ENCODE assay signal across 8 cellular contexts in genomic region chr1:116485071-116485735, GRCh38.
DNase-seq lines count a peak whose midpoint lies in the region; ATAC-seq and TF ChIP-seq lines count a peak whose summit lies in the region.

No MANE protein-coding gene starts in this region.

- H3K9ac ChIP-seq in SU-DHL-6 (ENCODE audit: low read length): no peak overlapping the region

- H3K79me2 ChIP-seq in SU-DHL-6 (ENCODE audit: insufficient read depth, low read length): no peaks in the 10 kb centered on the region

- no peaks in the 10 kb centered on the region for H4K20me1 ChIP-seq in SU-DHL-6 (ENCODE audit: low read depth, low read length)

- no peaks in the 10 kb centered on the region for H3K27me3 ChIP-seq in SU-DHL-6 (ENCODE audit: low read length)

- no peak overlapping the region for H3K27ac ChIP-seq in SU-DHL-6 (ENCODE audit: low read depth, low read length)

- no peak overlapping the region for H2AFZ ChIP-seq in SU-DHL-6 (ENCODE audit: low read depth, low read length, severe bottlenecking)

- no peak overlapping the region for H3K4me3 Mint-ChIP-seq in activated naive CD8-positive, alpha-beta T cell treated with anti-CD3 and anti-CD28 coated beads, Interleukin-2, amount 50 U/mL, for 24 hours

- H3K36me3 ChIP-seq in SU-DHL-6 (ENCODE audit: low read length): no peaks in the 10 kb centered on the region

- peak; percentile 89 for TF ChIP-seq CTCF in GM12865 (IDR thresholded peaks at IDR 0.05; ENCODE audit: insufficient read depth, low read depth, low read length, missing control alignments)
- TF ChIP-seq CTCF in SU-DHL-6 (IDR thresholded peaks at IDR 0.05; ENCODE audit: insufficient read depth, low read length, poor library complexity, severe bottlenecking): peak; percentile 81

- no peaks in the 10 kb centered on the region for H3K36me3 Mint-ChIP-seq in activated naive CD8-positive, alpha-beta T cell treated with anti-CD3 and anti-CD28 coated beads, Interleukin-2, amount 50 U/mL, for 24 hours (ENCODE audit: low read depth)

- no peak overlapping the region for H3K4me3 ChIP-seq in GM12865 (ENCODE audit: low read depth, low read length)
- H3K4me3 ChIP-seq in SU-DHL-6 (ENCODE audit: insufficient read depth, low read length, poor library complexity, severe bottlenecking): no peak overlapping the region

- no peak overlapping the region for H3K4me2 ChIP-seq in SU-DHL-6 (ENCODE audit: low read depth, low read length, poor library complexity, severe bottlenecking)

- no peaks in the 10 kb centered on the region for H3K9me2 ChIP-seq in SU-DHL-6 (replicated peaks; ENCODE audit: insufficient read depth, low read length)

- peaks cover 5% of the 10 kb centered on the region for H3K4me1 Mint-ChIP-seq in activated naive CD8-positive, alpha-beta T cell treated with anti-CD3 and anti-CD28 coated beads, Interleukin-2, amount 50 U/mL, for 24 hours

- no peaks in the 10 kb centered on the region for H3K9me3 Mint-ChIP-seq in activated naive CD8-positive, alpha-beta T cell treated with anti-CD3 and anti-CD28 coated beads, Interleukin-2, amount 50 U/mL, for 24 hours

- DNase-seq in GM12865 (ENCODE audit: low read depth) (peak; percentile 89), NCI-H1092 (lab: John Stamatoyannopoulos, UW) (peak; percentile 89), left cardiac atrium (peak; percentile 93), putamen (ENCODE audit: low spot score) (peak; percentile 88), COLO829 (ENCODE audit: low spot score) (no peak)
- peak; percentile 92 for DNase-seq in activated naive CD8-positive, alpha-beta T cell treated with anti-CD3 and anti-CD28 coated beads, Interleukin-2, amount 50 U/mL, for 24 hours

- ATAC-seq in HG02588 (IDR thresholded peaks at IDR 0.05; ENCODE audit: unreplicated experiment) (peak; percentile 83), left cardiac atrium (peak; percentile 85 to 92)
- peak; percentile 91 for ATAC-seq in activated naive CD8-positive, alpha-beta T cell treated with anti-CD3 and anti-CD28 coated beads, Interleukin-2, amount 50 U/mL, for 24 hours

- H3K9me3 ChIP-seq in SU-DHL-6 (ENCODE audit: insufficient read depth, low read length): no peaks in the 10 kb centered on the region

- no peaks in the 10 kb centered on the region for H3K27me3 Mint-ChIP-seq in activated naive CD8-positive, alpha-beta T cell treated with anti-CD3 and anti-CD28 coated beads, Interleukin-2, amount 50 U/mL, for 24 hours

- no peak overlapping the region for H3K27ac Mint-ChIP-seq in activated naive CD8-positive, alpha-beta T cell treated with anti-CD3 and anti-CD28 coated beads, Interleukin-2, amount 50 U/mL, for 24 hours

- intact Hi-C loops in left cardiac atrium (cut with DNase I): loop anchor here (5.0 to 10.0 kb wide), 3 partner anchors 110 to 333 kb away; partner anchors contain the start of gene ATP1A1 (in 1 of the 2)

- H3F3A ChIP-seq in SU-DHL-6 (ENCODE audit: insufficient read depth): no peaks in the 10 kb centered on the region
